Comparison of ENCODE assay signal across 14 cellular contexts in the genomic region with DNA sequence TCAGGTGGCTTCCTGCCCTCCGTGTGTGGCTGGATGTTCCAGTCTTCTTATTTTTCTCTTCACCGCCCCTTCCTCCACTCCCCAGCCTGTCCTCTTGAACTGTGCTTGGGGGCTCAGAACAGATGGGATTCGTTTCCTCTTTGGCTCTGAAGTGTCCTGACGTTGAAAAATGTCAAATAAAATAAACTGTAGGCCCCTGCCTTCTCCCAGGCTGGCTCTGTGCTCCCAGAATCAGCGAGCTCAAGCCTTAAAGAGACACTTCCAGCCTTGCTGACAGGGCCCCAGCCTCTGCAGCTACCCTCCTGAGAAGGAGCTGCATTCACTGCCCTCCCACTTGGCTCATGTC.
DNase-seq lines count a peak whose midpoint lies in the region; ATAC-seq and TF ChIP-seq lines count a peak whose summit lies in the region.
"Had no signal": no experiment of that assay in that cellular context is flagged by ENCODE, and none has a peak within 500 bp of the region (broad histone marks: within the 10 kb centered on the region; RNA-seq: fewer than 3 reads in every experiment).

No MANE protein-coding gene starts in this region.

- intact Hi-C loops in left ventricle myocardium superior (cut with micrococcal nuclease) = no loop called here
- intact Hi-C loops in CD8-positive, alpha-beta T cell (cut with DNase I, micrococcal nuclease) = no loop called here

- H3K79me2 ChIP-seq in GM23338 (replicated peaks; ENCODE audit: insufficient read depth) = 0 out of 2 replicates have a peak, but pooled peaks cover 8% of the 10 kb centered on the region

- H3K9ac ChIP-seq in adipocyte (ENCODE audit: low read length) (peak overlapping the region; percentile 41), rectal smooth muscle tissue (ENCODE audit: low read length) (no peak overlapping the region)
- H3K9ac ChIP-seq: KMS-11 had no signal

- no peak overlapping the region for H3K4me3 Mint-ChIP-seq in GM23338
- H3K4me3 Mint-ChIP-seq in CD8-positive, alpha-beta T cell = no peak overlapping the region
- H3K4me3 Mint-ChIP-seq: activated naive CD4-positive, alpha-beta T cell treated with anti-CD3 and anti-CD28 coated beads, Interleukin-2, amount 10 ng/mL, durations not matched to agents 7 days and 5 days; naive B cell had no signal

- H3K36me3 Mint-ChIP-seq in GM23338 (ENCODE audit: low read depth) = no peaks in the 10 kb centered on the region
- H3K36me3 Mint-ChIP-seq in CD8-positive, alpha-beta T cell = no peaks in the 10 kb centered on the region
- H3K36me3 Mint-ChIP-seq: activated naive CD4-positive, alpha-beta T cell treated with anti-CD3 and anti-CD28 coated beads, Interleukin-2, amount 10 ng/mL, durations not matched to agents 7 days and 5 days; naive B cell had no signal

- no peak overlapping the region for H3K4me3 ChIP-seq in GM23338
- H3K4me3 ChIP-seq in adipocyte (ENCODE audit: low read length) = no peak overlapping the region
- no peak overlapping the region for H3K4me3 ChIP-seq in rectal smooth muscle tissue (ENCODE audit: low read length)
- no peak overlapping the region for H3K4me3 ChIP-seq in CD8-positive, alpha-beta T cell (ENCODE audit: low read depth, low read length)

- peak overlapping the region; percentile 81 for H3K27ac Mint-ChIP-seq in GM23338
- H3K27ac Mint-ChIP-seq in CD8-positive, alpha-beta T cell = no peak overlapping the region
- H3K27ac Mint-ChIP-seq: activated naive CD4-positive, alpha-beta T cell treated with anti-CD3 and anti-CD28 coated beads, Interleukin-2, amount 10 ng/mL, durations not matched to agents 7 days and 5 days; naive B cell had no signal

- H4K20me1 ChIP-seq in GM23338 (replicated peaks; ENCODE audit: insufficient read depth) = peaks cover 8% of the 10 kb centered on the region; the same call in 1 of the 2 replicates

- 0 out of 2 replicates have a peak, but pooled peaks cover 3% of the 10 kb centered on the region for H3K4me1 ChIP-seq in GM23338 (ENCODE audit: insufficient read depth)
- peaks cover 57% of the 10 kb centered on the region for H3K4me1 ChIP-seq in adipocyte (ENCODE audit: control insufficient read depth, insufficient read depth, low read length)
- H3K4me1 ChIP-seq in rectal smooth muscle tissue (ENCODE audit: control insufficient read depth, insufficient read depth, low read length) = peaks cover 36% of the 10 kb centered on the region
- H3K4me1 ChIP-seq in CD8-positive, alpha-beta T cell (ENCODE audit: insufficient read depth, low read length) = no peaks in the 10 kb centered on the region

- H3K27me3 ChIP-seq in GM23338 (ENCODE audit: insufficient read depth) (no peaks in the 10 kb centered on the region), adipocyte (replicated peaks; ENCODE audit: control insufficient read depth, insufficient read depth, low read length) (no peaks in the 10 kb centered on the region), rectal smooth muscle tissue (ENCODE audit: control insufficient read depth, insufficient read depth, low read length) (no peaks in the 10 kb centered on the region)
- no peaks in the 10 kb centered on the region for H3K27me3 ChIP-seq in CD8-positive, alpha-beta T cell (ENCODE audit: insufficient read depth, low read length)

- DNase-seq in GM23338 (ENCODE audit: low spot score) = no peak
- peak; percentile 67 for DNase-seq in adipocyte (ENCODE audit: low read depth)
- no peak for DNase-seq in left ventricle myocardium superior
- no peak for DNase-seq in CD8-positive, alpha-beta T cell
- no peak for DNase-seq in NCI-H2029 (lab: John Stamatoyannopoulos, UW)
- no peak for DNase-seq in SKM-1 treated with dmso at 0.1 percent for 144 hours (lab: John Stamatoyannopoulos, UW; ENCODE audit: unreplicated experiment)
- no peak for DNase-seq in DMS153 treated with DMSO at 0.1 percent for 48 hours (lab: John Stamatoyannopoulos, UW; ENCODE audit: unreplicated experiment)
- DNase-seq: activated naive CD4-positive, alpha-beta T cell treated with anti-CD3 and anti-CD28 coated beads, Interleukin-2, amount 10 ng/mL, durations not matched to agents 7 days and 5 days; hypothalamus; naive B cell; PC-3; stimulated activated CD4-positive, alpha-beta T cell treated with anti-CD3 and anti-CD28 coated beads, Interleukin-12 subunit alpha, Interleukin-12 subunit beta, amount 100 ng/mL, for 4 hours had no signal

- H3K9me3 Mint-ChIP-seq in GM23338 = no peaks in the 10 kb centered on the region
- H3K9me3 Mint-ChIP-seq in CD8-positive, alpha-beta T cell = no peaks in the 10 kb centered on the region
- H3K9me3 Mint-ChIP-seq: activated naive CD4-positive, alpha-beta T cell treated with anti-CD3 and anti-CD28 coated beads, Interleukin-2, amount 10 ng/mL, durations not matched to agents 7 days and 5 days; naive B cell had no signal

- peak; percentile 22; the same call in 2 of the 3 replicates for ATAC-seq in GM23338
- ATAC-seq in left ventricle myocardium superior = peak; percentile 7
- no peak for ATAC-seq in CD8-positive, alpha-beta T cell
- ATAC-seq: PC-3 had no signal

- H3K4me2 ChIP-seq in GM23338 = no peak overlapping the region
- H3K4me2 ChIP-seq: KMS-11 had no signal

- H3K36me3 ChIP-seq in GM23338 (ENCODE audit: insufficient read depth) (no peaks in the 10 kb centered on the region), adipocyte (ENCODE audit: control insufficient read depth, insufficient read depth, low read length, severe bottlenecking) (no peaks in the 10 kb centered on the region), rectal smooth muscle tissue (ENCODE audit: control insufficient read depth, insufficient read depth, low read length) (no peaks in the 10 kb centered on the region)
- H3K36me3 ChIP-seq in CD8-positive, alpha-beta T cell (ENCODE audit: insufficient read depth, low read length) = no peaks in the 10 kb centered on the region

- H3K4me1 Mint-ChIP-seq in GM23338 = peaks cover 34% of the 10 kb centered on the region
- H3K4me1 Mint-ChIP-seq in CD8-positive, alpha-beta T cell (ENCODE audit: low read depth) = no peaks in the 10 kb centered on the region
- H3K4me1 Mint-ChIP-seq: activated naive CD4-positive, alpha-beta T cell treated with anti-CD3 and anti-CD28 coated beads, Interleukin-2, amount 10 ng/mL, durations not matched to agents 7 days and 5 days had no signal

- no peaks in the 10 kb centered on the region for H3K27me3 Mint-ChIP-seq in GM23338 (ENCODE audit: insufficient read depth, low read depth, poor library complexity)
- H3K27me3 Mint-ChIP-seq in CD8-positive, alpha-beta T cell (ENCODE audit: low read depth) = peaks cover 15% of the 10 kb centered on the region

- H3K9me2 ChIP-seq in GM23338 (ENCODE audit: insufficient read depth) = no peaks in the 10 kb centered on the region

- CTCF ChIA-PET in CD8-positive, alpha-beta T cell (lab: Charles Lee) = no interaction called here

- no peak overlapping the region for H3K27ac ChIP-seq in GM23338 (ENCODE audit: low read depth)
- peak overlapping the region; percentile 44 for H3K27ac ChIP-seq in rectal smooth muscle tissue (ENCODE audit: low read depth, low read length)
- no peak overlapping the region for H3K27ac ChIP-seq in CD8-positive, alpha-beta T cell (ENCODE audit: low read depth, low read length)
- H3K27ac ChIP-seq: KMS-11 had no signal

- TF ChIP-seq CTCF in GM23338 (conservative IDR thresholded peaks at IDR 0.05; ENCODE audit: low read depth in 2 of 2) = no peak
- no peak for TF ChIP-seq CTCF in CD8-positive, alpha-beta T cell (IDR thresholded peaks at IDR 0.05)

- H3K9me3 ChIP-seq in adipocyte (ENCODE audit: control insufficient read depth, low read length) = no peaks in the 10 kb centered on the region
- no peaks in the 10 kb centered on the region for H3K9me3 ChIP-seq in CD8-positive, alpha-beta T cell (ENCODE audit: low read length)

- H2AFZ ChIP-seq in GM23338 = no peak overlapping the region

- POLR2A ChIA-PET in CD8-positive, alpha-beta T cell (lab: Charles Lee) = no interaction called here

- H3F3A ChIP-seq in GM23338 (replicated peaks; ENCODE audit: low read depth) = no peaks in the 10 kb centered on the region

TF ChIP-seq in GM23338, 12 proteins besides CTCF, POLR2A, EP300 and RAD21 (continues in another document):
- TF ChIP-seq NANOG (IDR thresholded peaks at IDR 0.05; ENCODE audit: borderline replicate concordance) = no peak
